ENCODE assay signal across 1 cellular context in the genomic region with DNA sequence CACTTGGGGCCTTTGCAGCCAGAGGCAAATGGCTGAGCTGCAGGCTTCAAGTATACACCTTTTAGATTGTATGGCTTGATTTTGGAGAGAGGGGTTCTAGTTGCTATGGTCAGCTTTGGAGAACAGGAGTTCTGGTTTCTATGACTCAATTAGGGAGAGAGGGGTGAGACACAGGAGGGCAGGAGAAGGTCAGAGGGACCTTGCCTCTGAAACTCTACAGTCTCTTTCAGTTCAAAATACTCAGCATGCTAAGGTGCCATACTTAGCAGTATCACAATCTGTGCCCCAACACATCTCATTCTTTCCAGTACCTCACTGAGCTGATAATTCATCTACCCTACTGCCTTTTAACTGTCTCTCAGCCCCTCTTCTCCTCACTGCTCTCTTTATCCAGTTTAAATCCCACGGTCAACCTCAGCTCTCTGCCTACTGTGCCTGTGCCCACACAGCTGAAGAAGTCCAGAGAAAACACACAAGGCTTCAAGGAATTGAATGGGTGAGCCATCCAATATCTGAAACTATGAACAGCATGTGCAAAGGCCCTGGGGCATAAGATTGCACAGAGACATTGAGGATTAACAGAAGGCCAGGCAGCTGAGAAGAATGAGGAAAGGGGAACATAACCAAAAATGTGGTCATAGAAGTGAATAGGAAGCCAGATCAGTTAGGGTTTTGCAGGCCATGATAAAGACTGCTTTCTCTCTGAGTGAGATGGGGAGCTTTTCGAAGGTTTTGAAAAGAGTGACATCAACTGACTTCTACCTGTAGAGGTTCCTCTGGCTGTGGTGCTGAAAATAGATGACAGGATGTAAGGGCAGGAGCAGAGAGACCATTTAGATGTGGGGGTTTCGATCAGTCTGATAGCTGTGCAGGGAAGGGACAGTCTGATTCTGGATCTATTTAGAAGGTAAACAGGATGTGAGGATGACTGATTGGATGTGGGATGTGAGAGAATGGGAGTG.
TF ChIP-seq lines count a peak whose summit lies in the region.

No MANE protein-coding gene starts in this region.

TF ChIP-seq in GM12878, 131 proteins besides CTCF, POLR2A, EP300 and RAD21:
- no peak for TF ChIP-seq NFIC (IDR thresholded peaks at IDR 0.05; ENCODE audit: low read depth, low read length)
- no peak for TF ChIP-seq BCL3 (IDR thresholded peaks at IDR 0.05; ENCODE audit: borderline replicate concordance, insufficient read depth, low read depth, low read length, poor library complexity, severe bottlenecking)
- peak; percentile 30; the same call in 1 of the 2 replicates for TF ChIP-seq RUNX3 (IDR thresholded peaks at IDR 0.05; ENCODE audit: low read length)
- TF ChIP-seq HDAC2 (IDR thresholded peaks at IDR 0.05), result no peak
- TF ChIP-seq REST (IDR thresholded peaks at IDR 0.05; ENCODE audit: low read depth, low read length), result peak; percentile 72
- no peak for TF ChIP-seq CBX5 (IDR thresholded peaks at IDR 0.05; ENCODE audit: low read depth)
- TF ChIP-seq, protein P1, sequence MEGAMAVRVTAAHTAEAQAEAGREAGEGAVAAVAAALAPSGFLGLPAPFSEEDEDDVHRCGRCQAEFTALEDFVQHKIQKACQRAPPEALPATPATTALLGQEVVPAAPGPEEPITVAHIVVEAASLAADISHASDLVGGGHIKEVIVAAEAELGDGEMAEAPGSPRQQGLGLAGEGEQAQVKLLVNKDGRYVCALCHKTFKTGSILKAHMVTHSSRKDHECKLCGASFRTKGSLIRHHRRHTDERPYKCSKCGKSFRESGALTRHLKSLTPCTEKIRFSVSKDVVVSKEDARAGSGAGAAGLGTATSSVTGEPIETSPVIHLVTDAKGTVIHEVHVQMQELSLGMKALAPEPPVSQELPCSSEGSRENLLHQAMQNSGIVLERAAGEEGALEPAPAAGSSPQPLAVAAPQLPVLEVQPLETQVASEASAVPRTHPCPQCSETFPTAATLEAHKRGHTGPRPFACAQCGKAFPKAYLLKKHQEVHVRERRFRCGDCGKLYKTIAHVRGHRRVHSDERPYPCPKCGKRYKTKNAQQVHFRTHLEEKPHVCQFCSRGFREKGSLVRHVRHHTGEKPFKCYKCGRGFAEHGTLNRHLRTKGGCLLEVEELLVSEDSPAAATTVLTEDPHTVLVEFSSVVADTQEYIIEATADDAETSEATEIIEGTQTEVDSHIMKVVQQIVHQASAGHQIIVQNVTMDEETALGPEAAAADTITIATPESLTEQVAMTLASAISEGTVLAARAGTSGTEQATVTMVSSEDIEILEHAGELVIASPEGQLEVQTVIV (IDR thresholded peaks at IDR 0.05; ENCODE audit: borderline replicate concordance, partially characterized antibody), result no peak
- TF ChIP-seq FOS (IDR thresholded peaks at IDR 0.05; ENCODE audit: borderline replicate concordance, extremely low read depth, insufficient read length), result no peak
- no peak for TF ChIP-seq IKZF1 (conservative IDR thresholded peaks at IDR 0.05)
- no peak for TF ChIP-seq TCF7 (IDR thresholded peaks at IDR 0.05; ENCODE audit: borderline replicate concordance)
